14 cellular contexts compared by ENCODE assay signal in the genomic region with DNA sequence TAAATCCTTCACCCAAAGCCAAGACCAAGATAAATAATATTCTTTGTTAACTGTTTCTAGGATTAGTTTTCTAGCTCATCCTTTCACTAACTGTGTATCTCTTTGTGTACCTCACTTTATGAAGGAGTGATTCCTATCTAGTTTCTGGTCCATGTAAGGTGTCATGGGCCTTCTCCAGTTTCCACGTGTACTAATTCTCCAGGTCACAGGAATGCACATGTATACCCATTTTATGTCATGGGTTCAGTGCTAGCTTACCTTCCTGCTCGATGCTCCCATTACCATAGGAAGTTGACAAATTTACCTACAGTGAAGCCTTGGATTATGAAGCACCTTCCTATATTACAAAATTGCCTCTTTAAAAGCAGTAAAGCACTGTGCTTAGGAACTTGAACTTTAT. TPM values are rescaled to one million over a fixed set of nuclear protein-coding genes. Genes with fewer than 3 reads are reported as not detected.
"Had no signal": no experiment of that assay in that cellular context is flagged by ENCODE, and none has a peak within 500 bp of the region (broad histone marks: within the 10 kb centered on the region; RNA-seq: fewer than 3 reads in every experiment).

No MANE protein-coding gene starts in this region.

RNA-seq across cellular contexts. Expression of a gene that starts 5.9 kb away (rescaled TPM):
- total RNA-seq: activated naive CD4-positive, alpha-beta T cell treated with anti-CD3 and anti-CD28 coated beads for 36 hours; activated naive CD4-positive, alpha-beta T cell treated with anti-CD3 and anti-CD28 coated beads, Interleukin-2, amount 50 U/mL, for 72 hours; activated naive CD8-positive, alpha-beta T cell treated with anti-CD3 and anti-CD28 coated beads for 36 hours; activated naive CD8-positive, alpha-beta T cell treated with anti-CD3 and anti-CD28 coated beads, Interleukin-2, amount 10 ng/mL, durations not matched to agents 7 days and 5 days; activated T-cell treated with anti-CD3 and anti-CD28 coated beads, Interleukin-2, amount 50 U/mL, for 72 hours; activated T-helper 1 cell treated with anti-CD3 and anti-CD28 coated beads, Interleukin-12 subunit alpha, Interleukin-12 subunit beta, Interleukin-2, Interleukin-4 antibody, amounts not matched to agents 30 ng/mL and 10 ng/mL and 1 ng/mL, durations not matched to agents 14 hours and 24 hours and 36 hours; activated T-helper 17 cell treated with anti-CD3 and anti-CD28 coated beads, Interleukin-2, amount 50 U/mL, for 72 hours; activated T-helper 2 cell treated with anti-CD3 and anti-CD28 coated beads, Interferon-gamma antibody, Interleukin-2, Interleukin-4, amounts not matched to agents 10 μg/mL and 5 μg/mL and 100 μg/mL, durations not matched to agents 14 hours and 24 hours and 36 hours; aorta; ascending aorta; astrocyte; cardiac muscle cell; cardiac septum; chondrocyte had no signal
